In the genomic region with DNA sequence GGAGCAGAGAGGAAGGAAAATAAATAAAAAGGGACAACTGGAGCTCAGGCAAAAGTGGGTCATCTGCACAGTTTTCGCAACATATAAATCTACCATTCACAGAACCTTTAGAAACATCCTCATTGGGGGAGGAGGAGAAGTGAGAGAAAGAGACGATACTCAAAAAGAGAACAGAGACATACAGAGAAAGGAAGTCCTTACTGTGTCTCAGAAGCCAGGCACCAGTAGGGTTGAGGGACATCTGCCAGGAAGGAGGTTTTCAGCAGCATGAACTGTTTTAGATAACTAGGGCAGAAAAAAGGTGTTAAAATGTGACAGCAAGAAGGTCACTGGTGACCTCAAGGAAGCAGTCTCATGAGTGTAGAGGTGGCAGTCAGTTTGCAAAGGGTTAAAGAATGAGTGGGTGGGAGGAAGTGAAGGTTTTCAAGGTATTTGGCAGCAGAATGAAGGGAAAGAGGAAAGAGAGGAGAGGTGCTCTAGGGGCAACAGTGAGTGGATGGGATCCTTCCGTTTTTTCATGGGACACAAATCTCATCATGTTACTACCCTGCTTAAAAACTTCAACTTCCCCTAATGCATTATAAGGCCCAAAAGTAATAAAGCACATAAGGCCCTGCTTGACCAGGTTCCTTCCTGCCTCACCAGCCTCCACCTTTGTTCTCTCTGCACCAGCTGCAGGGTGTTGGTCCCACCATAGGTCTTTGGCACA, we compare ENCODE assay signal across 8 cellular contexts. TPM values are rescaled to one million over a fixed set of nuclear protein-coding genes. Genes with fewer than 3 reads are reported as not detected.
A peak's percentile ranks its signal among the peaks of the same experiment; 100 is the strongest.
DNase-seq lines count a peak whose midpoint lies in the region; ATAC-seq and TF ChIP-seq lines count a peak whose summit lies in the region.

No MANE protein-coding gene starts in this region.

- H3K27me3 ChIP-seq in Peyer's patch (no peaks in the 10 kb centered on the region), liver (ENCODE audit: control insufficient read depth in 4 of 4, insufficient read depth in 4 of 4, low read length in 3 of 4) (no peaks in the 10 kb centered on the region), stomach (no peaks in the 10 kb centered on the region)

- peak in 1 of 2 donors; percentile 6 for TF ChIP-seq RAD21 in liver (IDR thresholded peaks at IDR 0.05)

- H3K4me1 ChIP-seq in Peyer's patch, result peaks cover 0 to 47% (median 31%) of the 10 kb centered on the region in 4 donors
- H3K4me1 ChIP-seq in liver (ENCODE audit: control insufficient read depth in 4 of 4, insufficient read depth in 4 of 4, low read length in 3 of 4), result peaks cover 16 to 60% (median 48%) of the 10 kb centered on the region in 4 donors
- H3K4me1 ChIP-seq in stomach, result peaks cover 24 to 95% (median 75%) of the 10 kb centered on the region in 4 donors

- H3K9ac ChIP-seq in liver (ENCODE audit: low read depth in 1 of 2, low read length in 2 of 2), result peak overlapping the region in 1 of 2 donors; percentile 7

- DNase-seq in activated gamma-delta T cell treated with anti-CD3 and anti-CD28 coated beads, Interleukin-2, amount 50 U/mL, for 16 hours (ENCODE audit: low read depth), result peak; percentile 8
- no peak for DNase-seq in activated gamma-delta T cell treated with Interleukin-2 at 50 U/mL for 16 hours
- peak in 2 of 3 donors; percentile 64 to 66 for DNase-seq in Peyer's patch
- DNase-seq in stomach, result no peak
- DNase-seq in NCI-H146 treated with DMSO at 0.1 percent for 48 hours (lab: John Stamatoyannopoulos, UW; ENCODE audit: unreplicated experiment), result no peak
- DNase-seq in NCI-H1105 treated with DMSO at 0.1 percent for 48 hours (lab: John Stamatoyannopoulos, UW), result no peak

- TF ChIP-seq EP300 in stomach (IDR thresholded peaks at IDR 0.05), result no peak

- H3K36me3 ChIP-seq in Peyer's patch (no peaks in the 10 kb centered on the region), liver (ENCODE audit: control insufficient read depth in 4 of 4, insufficient read depth in 3 of 4, low read depth in 1 of 4, low read length in 3 of 4) (no peaks in the 10 kb centered on the region), stomach (no peaks in the 10 kb centered on the region)

- intact Hi-C loops in stomach (cut with DNase I; ENCODE audit: low total_unique reads), result no loop called here

- peak; percentile 84 for ATAC-seq in HG02884 (IDR thresholded peaks at IDR 0.05; ENCODE audit: unreplicated experiment)

- 34% methylated on average over 3 of the region's 3 CpGs for WGBS in liver
- WGBS in stomach, 5 donors, result 60 to 70% (median 66%) methylated on average over 3 of the region's 3 CpGs

- TF ChIP-seq CTCF in Peyer's patch (IDR thresholded peaks at IDR 0.05) (no peak), liver (IDR thresholded peaks at IDR 0.05; ENCODE audit: low read depth, low read length, missing input control) (no peak), stomach (IDR thresholded peaks at IDR 0.05) (no peak)

- H3K27ac ChIP-seq in Peyer's patch (peak overlapping the region in 3 of 4 donors; percentile 15 to 70 (median 45)), liver (ENCODE audit: low read depth in 1 of 2, low read length in 2 of 2) (peak overlapping the region; percentile 49 to 74), stomach (peak overlapping the region in 2 of 5 donors; percentile 11 to 33)

- TF ChIP-seq POLR2A in Peyer's patch (IDR thresholded peaks at IDR 0.05) (no peak), stomach (IDR thresholded peaks at IDR 0.05) (no peak)

- H3K9me3 ChIP-seq in Peyer's patch, result no peaks in the 10 kb centered on the region
- no peaks in the 10 kb centered on the region for H3K9me3 ChIP-seq in liver (ENCODE audit: control insufficient read depth in 4 of 4, low read length in 3 of 4)
- H3K9me3 ChIP-seq in stomach, result no peaks in the 10 kb centered on the region

- H3K4me3 ChIP-seq in Peyer's patch, result peak overlapping the region in 1 of 4 donors; percentile 4
- no peak overlapping the region for H3K4me3 ChIP-seq in liver (ENCODE audit: low read depth in 1 of 3, low read length in 3 of 3)
- H3K4me3 ChIP-seq in stomach, result no peak overlapping the region

TF ChIP-seq in liver, 16 proteins besides CTCF, POLR2A, EP300 and RAD21:
- TF ChIP-seq, protein P1, sequence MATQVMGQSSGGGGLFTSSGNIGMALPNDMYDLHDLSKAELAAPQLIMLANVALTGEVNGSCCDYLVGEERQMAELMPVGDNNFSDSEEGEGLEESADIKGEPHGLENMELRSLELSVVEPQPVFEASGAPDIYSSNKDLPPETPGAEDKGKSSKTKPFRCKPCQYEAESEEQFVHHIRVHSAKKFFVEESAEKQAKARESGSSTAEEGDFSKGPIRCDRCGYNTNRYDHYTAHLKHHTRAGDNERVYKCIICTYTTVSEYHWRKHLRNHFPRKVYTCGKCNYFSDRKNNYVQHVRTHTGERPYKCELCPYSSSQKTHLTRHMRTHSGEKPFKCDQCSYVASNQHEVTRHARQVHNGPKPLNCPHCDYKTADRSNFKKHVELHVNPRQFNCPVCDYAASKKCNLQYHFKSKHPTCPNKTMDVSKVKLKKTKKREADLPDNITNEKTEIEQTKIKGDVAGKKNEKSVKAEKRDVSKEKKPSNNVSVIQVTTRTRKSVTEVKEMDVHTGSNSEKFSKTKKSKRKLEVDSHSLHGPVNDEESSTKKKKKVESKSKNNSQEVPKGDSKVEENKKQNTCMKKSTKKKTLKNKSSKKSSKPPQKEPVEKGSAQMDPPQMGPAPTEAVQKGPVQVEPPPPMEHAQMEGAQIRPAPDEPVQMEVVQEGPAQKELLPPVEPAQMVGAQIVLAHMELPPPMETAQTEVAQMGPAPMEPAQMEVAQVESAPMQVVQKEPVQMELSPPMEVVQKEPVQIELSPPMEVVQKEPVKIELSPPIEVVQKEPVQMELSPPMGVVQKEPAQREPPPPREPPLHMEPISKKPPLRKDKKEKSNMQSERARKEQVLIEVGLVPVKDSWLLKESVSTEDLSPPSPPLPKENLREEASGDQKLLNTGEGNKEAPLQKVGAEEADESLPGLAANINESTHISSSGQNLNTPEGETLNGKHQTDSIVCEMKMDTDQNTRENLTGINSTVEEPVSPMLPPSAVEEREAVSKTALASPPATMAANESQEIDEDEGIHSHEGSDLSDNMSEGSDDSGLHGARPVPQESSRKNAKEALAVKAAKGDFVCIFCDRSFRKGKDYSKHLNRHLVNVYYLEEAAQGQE (IDR thresholded peaks at IDR 0.05), result no peak
- TF ChIP-seq EGR1 (IDR thresholded peaks at IDR 0.05; ENCODE audit: low read depth in 2 of 2) (no peak), YY1 (IDR thresholded peaks at IDR 0.05) (no peak), HNF4A (conservative IDR thresholded peaks at IDR 0.05) (no peak)
- TF ChIP-seq, protein P2, sequence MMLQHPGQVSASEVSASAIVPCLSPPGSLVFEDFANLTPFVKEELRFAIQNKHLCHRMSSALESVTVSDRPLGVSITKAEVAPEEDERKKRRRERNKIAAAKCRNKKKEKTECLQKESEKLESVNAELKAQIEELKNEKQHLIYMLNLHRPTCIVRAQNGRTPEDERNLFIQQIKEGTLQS (IDR thresholded peaks at IDR 0.05), result no peak
- TF ChIP-seq, protein P3, sequence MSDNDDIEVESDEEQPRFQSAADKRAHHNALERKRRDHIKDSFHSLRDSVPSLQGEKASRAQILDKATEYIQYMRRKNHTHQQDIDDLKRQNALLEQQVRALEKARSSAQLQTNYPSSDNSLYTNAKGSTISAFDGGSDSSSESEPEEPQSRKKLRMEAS (IDR thresholded peaks at IDR 0.05), result no peak

RNA-seq across cellular contexts. Expression of a gene that starts 9.5 kb away (rescaled TPM):
- 100 to 1,000 TPM; 116 to 251 (median 126) TPM for total RNA-seq in Peyer's patch
- total RNA-seq in liver, result 10 to 100 TPM; 43.3 to 68.6 TPM
- 10 to 100 TPM; 24.1 to 25.6 TPM for polyA plus RNA-seq in liver
- 100 to 1,000 TPM in 3 of 5 donors, 10 to 100 TPM in 2; 69.2 to 149 (median 106) TPM for total RNA-seq in stomach
- polyA plus RNA-seq in stomach, result 10 to 100 TPM; 21.3 to 44.0 (median 28.3) TPM

Comparison
In these comparisons a context has a peak if more than half of its experiments do, and no peak if none do; other contexts are left out.
1. DNase-seq: peak in activated gamma-delta T cell treated with anti-CD3 and anti-CD28 coated beads, Interleukin-2, amount 50 U/mL, for 16 hours (single experiment) and Peyer's patch (2 of 3); none in activated gamma-delta T cell treated with Interleukin-2 at 50 U/mL for 16 hours (single experiment), stomach (single experiment), NCI-H146 treated with DMSO at 0.1 percent for 48 hours (single experiment) and NCI-H1105 treated with DMSO at 0.1 percent for 48 hours (single experiment).